20 cellular contexts compared by ENCODE assay signal in genomic region chr5:15850939-15851341, GRCh38.
DNase-seq lines count a peak whose midpoint lies in the region; ATAC-seq and TF ChIP-seq lines count a peak whose summit lies in the region.
"Had no signal": no experiment of that assay in that cellular context is flagged by ENCODE, and none has a peak within 500 bp of the region (broad histone marks: within the 10 kb centered on the region; RNA-seq: fewer than 3 reads in every experiment).

No MANE protein-coding gene starts in this region.

- H3K27ac Mint-ChIP-seq in endodermal cell = no peak overlapping the region
- H3K27ac Mint-ChIP-seq: activated B cell treated with CpG ODN at 0.5 μM for 24 hours; activated CD4-positive, alpha-beta memory T cell treated with anti-CD3 and anti-CD28 coated beads for 36 hours; natural killer cell treated with Interleukin-12 subunit alpha and Interleukin-12 subunit beta and Interleukin-15 and Interleukin-18, amount 100 ng/mL, for 72 hours; type B pancreatic cell had no signal

- H3K9me3 ChIP-seq in right atrium auricular region = no peaks in the 10 kb centered on the region
- peaks cover 3% of the 10 kb centered on the region for H3K9me3 ChIP-seq in endodermal cell (ENCODE audit: control insufficient read depth, low read length)
- no peaks in the 10 kb centered on the region for H3K9me3 ChIP-seq in effector memory CD4-positive, alpha-beta T cell (ENCODE audit: control insufficient read depth, low read length)
- H3K9me3 ChIP-seq: BLaER1 had no signal

- H3K4me3 ChIP-seq in right atrium auricular region = no peak overlapping the region
- H3K4me3 ChIP-seq in endodermal cell (ENCODE audit: low read length) = no peak overlapping the region
- H3K4me3 ChIP-seq in effector memory CD4-positive, alpha-beta T cell (ENCODE audit: insufficient read depth, low read depth, low read length, poor library complexity, severe bottlenecking) = no peak overlapping the region
- H3K4me3 ChIP-seq: BLaER1 had no signal

- H3K27ac ChIP-seq in right atrium auricular region = no peak overlapping the region
- peak overlapping the region; percentile 37 for H3K27ac ChIP-seq in endodermal cell (ENCODE audit: low read depth, low read length)
- H3K27ac ChIP-seq in effector memory CD4-positive, alpha-beta T cell (ENCODE audit: insufficient read depth, low read length, poor library complexity, severe bottlenecking) = no peak overlapping the region
- H3K27ac ChIP-seq: BLaER1, parathyroid adenoma had no signal

- H3K4me1 Mint-ChIP-seq in endodermal cell = no peaks in the 10 kb centered on the region
- H3K4me1 Mint-ChIP-seq: activated B cell treated with CpG ODN at 0.5 μM for 24 hours had no signal

- no peaks in the 10 kb centered on the region for H3K36me3 ChIP-seq in right atrium auricular region
- no peaks in the 10 kb centered on the region for H3K36me3 ChIP-seq in endodermal cell (ENCODE audit: control insufficient read depth, insufficient read depth, low read length)
- H3K36me3 ChIP-seq in effector memory CD4-positive, alpha-beta T cell (ENCODE audit: control insufficient read depth, insufficient read depth, low read length) = no peaks in the 10 kb centered on the region
- H3K36me3 ChIP-seq: BLaER1 had no signal

- H3K27me3 Mint-ChIP-seq in endodermal cell (ENCODE audit: insufficient read depth) = no peaks in the 10 kb centered on the region
- H3K27me3 Mint-ChIP-seq: activated B cell treated with CpG ODN at 0.5 μM for 24 hours; activated CD4-positive, alpha-beta memory T cell treated with anti-CD3 and anti-CD28 coated beads for 36 hours; natural killer cell treated with Interleukin-12 subunit alpha and Interleukin-12 subunit beta and Interleukin-15 and Interleukin-18, amount 100 ng/mL, for 72 hours; type B pancreatic cell had no signal

- ATAC-seq in Right ventricle myocardium inferior (peak; percentile 45), left cardiac atrium (peak; percentile 65 to 81), HG03571 (IDR thresholded peaks at IDR 0.05; ENCODE audit: unreplicated experiment) (no peak)
- ATAC-seq: natural killer cell treated with Interleukin-12 subunit alpha and Interleukin-12 subunit beta and Interleukin-15 and Interleukin-18, amount 100 ng/mL, for 72 hours; SK-N-SH treated with all-trans-retinoic acid at 6 μM for 48 hours had no signal

- TF ChIP-seq CTCF in right atrium auricular region (IDR thresholded peaks at IDR 0.05) (no peak), endodermal cell (conservative IDR thresholded peaks at IDR 0.05) (no peak)

- DNase-seq in Right ventricle myocardium inferior (ENCODE audit: missing footprints) (no peak), right atrium auricular region (ENCODE audit: low spot score) (no peak), endodermal cell (no peak), left cardiac atrium (peak; percentile 52), pulmonary artery endothelial cell (ENCODE audit: low read depth, low spot score) (peak; percentile 89), HUDEP-2 (lab: John Stamatoyannopoulos, UW; ENCODE audit: unreplicated experiment in 76 of 76) (no peak)
- no peak for DNase-seq in effector memory CD4-positive, alpha-beta T cell
- DNase-seq: activated B cell treated with CpG ODN at 0.5 μM for 24 hours; activated CD4-positive, alpha-beta memory T cell treated with anti-CD3 and anti-CD28 coated beads for 36 hours; activated gamma-delta T cell treated with Interleukin-2 at 50 U/mL for 16 hours; Kasumi-1; NCI-H1048; NCI-H2029 treated with DMSO at 0.1 percent for 48 hours; NCI-H446 had no signal

- no peak overlapping the region for H3K4me3 Mint-ChIP-seq in endodermal cell
- H3K4me3 Mint-ChIP-seq: activated B cell treated with CpG ODN at 0.5 μM for 24 hours; activated CD4-positive, alpha-beta memory T cell treated with anti-CD3 and anti-CD28 coated beads for 36 hours; natural killer cell treated with Interleukin-12 subunit alpha and Interleukin-12 subunit beta and Interleukin-15 and Interleukin-18, amount 100 ng/mL, for 72 hours; type B pancreatic cell had no signal

- intact Hi-C loops in Right ventricle myocardium inferior (cut with DNase I) (no loop called here), left cardiac atrium (cut with DNase I) (no loop called here)

- H3K27me3 ChIP-seq in right atrium auricular region (no peaks in the 10 kb centered on the region), endodermal cell (ENCODE audit: control insufficient read depth, insufficient read depth, low read length, poor library complexity, severe bottlenecking) (no peaks in the 10 kb centered on the region)
- no peaks in the 10 kb centered on the region for H3K27me3 ChIP-seq in effector memory CD4-positive, alpha-beta T cell (replicated peaks; ENCODE audit: control insufficient read depth, insufficient read depth, low read length, poor library complexity, severe bottlenecking)
- H3K27me3 ChIP-seq: BLaER1 had no signal

- H3K36me3 Mint-ChIP-seq in endodermal cell (ENCODE audit: low read depth) = peaks cover 4% of the 10 kb centered on the region
- H3K36me3 Mint-ChIP-seq: activated CD4-positive, alpha-beta memory T cell treated with anti-CD3 and anti-CD28 coated beads for 36 hours; natural killer cell treated with Interleukin-12 subunit alpha and Interleukin-12 subunit beta and Interleukin-15 and Interleukin-18, amount 100 ng/mL, for 72 hours; type B pancreatic cell had no signal

- no peak overlapping the region for H3K9ac ChIP-seq in endodermal cell (ENCODE audit: extremely low read depth, low read length, poor library complexity, severe bottlenecking)
- H3K9ac ChIP-seq: BLaER1, parathyroid adenoma had no signal

- 86 to 89% methylated on average over 4 to 6 of the region's 6 CpGs for WGBS in endodermal cell (ENCODE audit: insufficient coverage in 1 of 2, insufficient read length in 1 of 2), 2 experiments

- H3K4me1 ChIP-seq in right atrium auricular region (peaks cover 0 to 26% of the 10 kb centered on the region in 2 donors), endodermal cell (ENCODE audit: control insufficient read depth, insufficient read depth, low read length) (no peaks in the 10 kb centered on the region)
- no peaks in the 10 kb centered on the region for H3K4me1 ChIP-seq in effector memory CD4-positive, alpha-beta T cell (ENCODE audit: control insufficient read depth, insufficient read depth, low read length, poor library complexity, severe bottlenecking)
- H3K4me1 ChIP-seq: BLaER1, parathyroid adenoma had no signal

- H3K9me3 Mint-ChIP-seq in endodermal cell = peaks cover 6% of the 10 kb centered on the region
- H3K9me3 Mint-ChIP-seq: activated CD4-positive, alpha-beta memory T cell treated with anti-CD3 and anti-CD28 coated beads for 36 hours had no signal

Comparison
In these comparisons a context has a peak if more than half of its experiments do, and no peak if none do; other contexts are left out.
1. DNase-seq: peak in left cardiac atrium (single experiment) and pulmonary artery endothelial cell (single experiment); none in Right ventricle myocardium inferior (single experiment), right atrium auricular region (single experiment), endodermal cell (single experiment), effector memory CD4-positive, alpha-beta T cell (0 of 3) and HUDEP-2 (0 of 76).